ENCODE assay signal across 37 cellular contexts in the genomic region with DNA sequence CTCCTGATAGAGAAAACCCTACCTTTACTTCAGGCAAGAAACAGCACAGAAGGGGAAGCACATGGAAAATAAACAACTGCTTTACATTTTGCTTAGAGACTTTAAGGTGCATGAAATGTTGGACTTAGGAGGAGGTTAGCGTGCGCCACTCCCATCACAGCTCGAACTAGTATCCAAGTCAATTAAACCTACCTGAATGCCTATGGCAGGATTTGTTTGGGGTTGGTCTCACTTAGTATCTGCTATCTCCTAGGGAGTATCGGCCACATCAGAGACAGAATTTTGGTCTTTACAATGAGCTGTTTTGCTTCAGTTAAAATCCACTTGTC. TPM values are rescaled to one million over a fixed set of nuclear protein-coding genes. Genes with fewer than 3 reads are reported as not detected.
"Had no signal": no experiment of that assay in that cellular context is flagged by ENCODE, and none has a peak within 500 bp of the region (broad histone marks: within the 10 kb centered on the region; RNA-seq: fewer than 3 reads in every experiment).

No MANE protein-coding gene starts in this region.

- DNase-seq: activated B cell treated with CpG ODN at 0.5 μM for 24 hours; activated CD4-positive, alpha-beta memory T cell treated with anti-CD3 and anti-CD28 coated beads for 36 hours; activated CD4-positive, alpha-beta T cell treated with anti-CD3 and anti-CD28 coated beads for 4 hours; activated CD4-positive, alpha-beta T cell treated with anti-CD3 and anti-CD28 coated beads, Interleukin-2, amount 10 ng/mL, durations not matched to agents 24 days and 14 days; activated CD4-positive, alpha-beta T cell treated with anti-CD3 and anti-CD28 coated beads, Interleukin-2, amount 50 U/mL, for 1 hour; activated CD4-positive, alpha-beta T cell treated with anti-CD3 and anti-CD28 coated beads, Interleukin-2, amount 50 U/mL, for 4 hours; activated CD4-positive, CD25-positive, alpha-beta regulatory T cell treated with anti-CD3 and anti-CD28 coated beads, Interleukin-2, amount 50 U/mL, for 72 hours; activated CD8-positive, alpha-beta memory T cell treated with anti-CD3 and anti-CD28 coated beads, Interleukin-2, amount 50 U/mL, for 4 hours; activated CD8-positive, alpha-beta T cell treated with anti-CD3 and anti-CD28 coated beads for 36 hours; activated effector memory CD4-positive, alpha-beta T cell treated with anti-CD3 and anti-CD28 coated beads, Interleukin-2, amount 50 U/mL, for 16 hours; activated gamma-delta T cell treated with Interleukin-2 at 50 U/mL for 16 hours; activated naive CD4-positive, alpha-beta T cell; activated naive CD4-positive, alpha-beta T cell treated with anti-CD3 and anti-CD28 coated beads for 36 hours; activated naive CD4-positive, alpha-beta T cell treated with anti-CD3 and anti-CD28 coated beads, Interleukin-2, amount 50 U/mL, for 16 hours; activated naive CD8-positive, alpha-beta T cell treated with anti-CD3 and anti-CD28 coated beads for 36 hours; activated T-cell treated with anti-CD3 and anti-CD28 coated beads for 4 hours; activated T-cell treated with anti-CD3 and anti-CD28 coated beads, Interleukin-2, amount 50 U/mL, for 1 hour; activated T-cell treated with anti-CD3 and anti-CD28 coated beads, Interleukin-2, amount 50 U/mL, for 4 hours; activated T-cell treated with anti-CD3 and anti-CD28 coated beads, Interleukin-2, amount 50 U/mL, for 72 hours; adrenal gland; amniotic stem cell; aorta; body of pancreas; brain microvascular endothelial cell; central memory CD4-positive, alpha-beta T cell; T-helper 2 cell; T-helper 9 cell had no signal

- H3K4me1 Mint-ChIP-seq: activated B cell treated with CpG ODN at 0.5 μM for 24 hours; activated CD4-positive, alpha-beta T cell treated with anti-CD3 and anti-CD28 coated beads, Interleukin-2, amount 10 ng/mL, durations not matched to agents 24 days and 14 days; activated naive CD8-positive, alpha-beta T cell treated with anti-CD3 and anti-CD28 coated beads for 36 hours; activated T-helper 17 cell treated with anti-CD3 and anti-CD28 coated beads, Interleukin-2, amount 50 U/mL, for 72 hours had no signal

- H3K9me3 ChIP-seq: adrenal gland, body of pancreas, breast epithelium had no signal

- H3K36me3 Mint-ChIP-seq: activated CD4-positive, alpha-beta memory T cell treated with anti-CD3 and anti-CD28 coated beads for 36 hours; activated naive CD4-positive, alpha-beta T cell treated with anti-CD3 and anti-CD28 coated beads, Interleukin-2, amount 50 U/mL, for 72 hours; activated naive CD8-positive, alpha-beta T cell treated with anti-CD3 and anti-CD28 coated beads for 36 hours had no signal

- H3K9me3 Mint-ChIP-seq: activated B cell treated with CpG ODN at 0.5 μM for 24 hours; activated CD4-positive, alpha-beta memory T cell treated with anti-CD3 and anti-CD28 coated beads for 36 hours; activated CD4-positive, alpha-beta T cell treated with anti-CD3 and anti-CD28 coated beads, Interleukin-2, amount 10 ng/mL, durations not matched to agents 24 days and 14 days; activated CD8-positive, alpha-beta T cell treated with anti-CD3 and anti-CD28 coated beads for 36 hours; activated naive CD4-positive, alpha-beta T cell treated with anti-CD3 and anti-CD28 coated beads for 36 hours; activated naive CD4-positive, alpha-beta T cell treated with anti-CD3 and anti-CD28 coated beads, Interleukin-2, amount 50 U/mL, for 72 hours; activated naive CD8-positive, alpha-beta T cell treated with anti-CD3 and anti-CD28 coated beads for 36 hours; activated T-cell treated with anti-CD3 and anti-CD28 coated beads, Interleukin-2, amount 50 U/mL, for 4 hours; activated T-cell treated with anti-CD3 and anti-CD28 coated beads, Interleukin-2, amount 50 U/mL, for 72 hours; activated T-helper 1 cell treated with anti-CD3 and anti-CD28 coated beads, Interleukin-12 subunit alpha, Interleukin-12 subunit beta, Interleukin-2, Interleukin-4 antibody, amounts not matched to agents 30 ng/mL and 10 ng/mL and 1 ng/mL, durations not matched to agents 14 hours and 24 hours and 36 hours; activated T-helper 17 cell treated with anti-CD3 and anti-CD28 coated beads, Interleukin-2, amount 50 U/mL, for 72 hours; T-helper 2 cell treated with Interferon-gamma antibody and Interleukin-4, amounts not matched to agents 5 μg/mL and 100 μg/mL, for 36 hours had no signal

- H3K36me3 ChIP-seq: adrenal gland, brain microvascular endothelial cell, breast epithelium had no signal

- H3K27ac ChIP-seq: adrenal gland, body of pancreas, brain microvascular endothelial cell, breast epithelium, VCaP had no signal

- H3K27ac Mint-ChIP-seq: activated B cell treated with CpG ODN at 0.5 μM for 24 hours; activated CD4-positive, alpha-beta memory T cell treated with anti-CD3 and anti-CD28 coated beads for 36 hours; activated CD4-positive, alpha-beta T cell treated with anti-CD3 and anti-CD28 coated beads, Interleukin-2, amount 10 ng/mL, durations not matched to agents 24 days and 14 days; activated CD8-positive, alpha-beta T cell treated with anti-CD3 and anti-CD28 coated beads for 36 hours; activated naive CD4-positive, alpha-beta T cell treated with anti-CD3 and anti-CD28 coated beads for 36 hours; activated naive CD4-positive, alpha-beta T cell treated with anti-CD3 and anti-CD28 coated beads, Interleukin-2, amount 50 U/mL, for 72 hours; activated naive CD8-positive, alpha-beta T cell treated with anti-CD3 and anti-CD28 coated beads for 36 hours; activated T-cell treated with anti-CD3 and anti-CD28 coated beads, Interleukin-2, amount 50 U/mL, for 72 hours; activated T-helper 1 cell treated with anti-CD3 and anti-CD28 coated beads, Interleukin-12 subunit alpha, Interleukin-12 subunit beta, Interleukin-2, Interleukin-4 antibody, amounts not matched to agents 30 ng/mL and 10 ng/mL and 1 ng/mL, durations not matched to agents 14 hours and 24 hours and 36 hours; activated T-helper 17 cell treated with anti-CD3 and anti-CD28 coated beads, Interleukin-2, amount 50 U/mL, for 72 hours; T-helper 2 cell treated with Interferon-gamma antibody and Interleukin-4, amounts not matched to agents 5 μg/mL and 100 μg/mL, for 36 hours had no signal

- H3K4me3 ChIP-seq: adrenal gland, body of pancreas, breast epithelium had no signal

- ATAC-seq: activated CD8-positive, alpha-beta T cell treated with anti-CD3 and anti-CD28 coated beads for 36 hours; activated naive CD4-positive, alpha-beta T cell treated with anti-CD3 and anti-CD28 coated beads, Interleukin-2, amount 50 U/mL, for 72 hours; activated T-cell treated with anti-CD3 and anti-CD28 coated beads, Interleukin-2, amount 50 U/mL, for 4 hours; activated T-cell treated with anti-CD3 and anti-CD28 coated beads, Interleukin-2, amount 50 U/mL, for 72 hours; activated T-helper 17 cell treated with anti-CD3 and anti-CD28 coated beads, Interleukin-2, amount 50 U/mL, for 72 hours; body of pancreas had no signal

- H3K4me1 ChIP-seq: adrenal gland, body of pancreas, breast epithelium had no signal

- H3K27me3 ChIP-seq: body of pancreas, brain microvascular endothelial cell, breast epithelium had no signal

- H3K4me3 Mint-ChIP-seq: activated B cell treated with CpG ODN at 0.5 μM for 24 hours; activated CD4-positive, alpha-beta memory T cell treated with anti-CD3 and anti-CD28 coated beads for 36 hours; activated CD4-positive, alpha-beta T cell treated with anti-CD3 and anti-CD28 coated beads, Interleukin-2, amount 10 ng/mL, durations not matched to agents 24 days and 14 days; activated CD8-positive, alpha-beta T cell treated with anti-CD3 and anti-CD28 coated beads for 36 hours; activated naive CD4-positive, alpha-beta T cell treated with anti-CD3 and anti-CD28 coated beads for 36 hours; activated naive CD8-positive, alpha-beta T cell treated with anti-CD3 and anti-CD28 coated beads for 36 hours; activated T-cell treated with anti-CD3 and anti-CD28 coated beads, Interleukin-2, amount 50 U/mL, for 4 hours; activated T-cell treated with anti-CD3 and anti-CD28 coated beads, Interleukin-2, amount 50 U/mL, for 72 hours; activated T-helper 1 cell treated with anti-CD3 and anti-CD28 coated beads, Interleukin-12 subunit alpha, Interleukin-12 subunit beta, Interleukin-2, Interleukin-4 antibody, amounts not matched to agents 30 ng/mL and 10 ng/mL and 1 ng/mL, durations not matched to agents 14 hours and 24 hours and 36 hours; activated T-helper 17 cell treated with anti-CD3 and anti-CD28 coated beads, Interleukin-2, amount 50 U/mL, for 72 hours; T-helper 2 cell treated with Interferon-gamma antibody and Interleukin-4, amounts not matched to agents 5 μg/mL and 100 μg/mL, for 36 hours had no signal

- FAIRE-seq: astrocyte, colon, TTC549 had no signal

RNA-seq across cellular contexts. Expression of a gene that starts 12.0 kb away (rescaled TPM):
- total RNA-seq: activated B cell treated with CpG ODN at 0.5 μM for 24 hours; activated CD4-positive, alpha-beta T cell treated with anti-CD3 and anti-CD28 coated beads, Interleukin-2, amount 10 ng/mL, durations not matched to agents 24 days and 14 days; activated CD8-positive, alpha-beta T cell treated with anti-CD3 and anti-CD28 coated beads for 36 hours; activated naive CD4-positive, alpha-beta T cell treated with anti-CD3 and anti-CD28 coated beads for 36 hours; activated naive CD4-positive, alpha-beta T cell treated with anti-CD3 and anti-CD28 coated beads, Interleukin-2, amount 50 U/mL, for 72 hours; activated naive CD8-positive, alpha-beta T cell treated with anti-CD3 and anti-CD28 coated beads for 36 hours; activated T-cell treated with anti-CD3 and anti-CD28 coated beads, Interleukin-2, amount 50 U/mL, for 4 hours; activated T-cell treated with anti-CD3 and anti-CD28 coated beads, Interleukin-2, amount 50 U/mL, for 72 hours; activated T-helper 1 cell treated with anti-CD3 and anti-CD28 coated beads, Interleukin-12 subunit alpha, Interleukin-12 subunit beta, Interleukin-2, Interleukin-4 antibody, amounts not matched to agents 30 ng/mL and 10 ng/mL and 1 ng/mL, durations not matched to agents 14 hours and 24 hours and 36 hours; adrenal gland; aorta; body of pancreas; cardiac septum had no signal
- polyA plus RNA-seq: aorta had no signal
